ENCODE assay signal across 21 cellular contexts in the genomic region with DNA sequence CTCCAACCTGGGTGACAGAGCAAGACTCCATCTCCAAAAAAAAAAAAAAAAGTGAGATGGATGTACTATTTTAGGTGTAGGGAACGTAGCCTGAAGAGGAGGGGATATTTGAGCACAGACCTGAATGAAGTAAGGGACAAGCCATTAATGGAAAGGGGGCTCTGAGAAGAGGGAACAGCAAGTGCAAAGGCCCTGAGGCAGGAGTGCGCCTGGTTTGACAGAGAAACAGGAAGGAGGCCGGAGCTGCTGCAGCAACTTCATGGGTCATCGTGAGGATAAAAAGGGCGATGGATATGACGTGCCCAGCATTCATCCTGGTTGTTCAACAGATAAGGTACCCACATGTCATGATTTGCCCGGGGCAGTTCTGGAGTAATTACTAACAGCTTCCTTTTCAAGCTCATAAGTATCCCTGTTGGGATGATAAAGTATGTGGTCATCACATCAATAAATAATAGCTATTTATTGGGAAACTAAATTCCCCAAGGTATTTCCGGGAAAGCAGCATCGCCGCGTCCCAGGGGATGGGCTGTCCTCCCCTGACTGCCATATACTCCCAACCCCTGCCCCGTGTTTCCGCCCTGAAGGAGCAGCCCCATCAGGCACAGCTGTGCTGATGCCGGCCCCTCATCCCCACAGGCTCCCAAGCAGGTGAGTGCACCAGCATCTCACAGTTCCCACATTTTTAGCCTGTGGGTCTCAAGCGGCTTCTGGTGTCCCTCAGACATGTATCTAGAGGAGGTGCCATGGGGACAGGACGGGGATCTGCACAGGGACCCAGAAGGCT.
"Had no signal": no experiment of that assay in that cellular context is flagged by ENCODE, and none has a peak within 500 bp of the region (broad histone marks: within the 10 kb centered on the region; RNA-seq: fewer than 3 reads in every experiment).

No MANE protein-coding gene starts in this region.

- H3K4me3 ChIP-seq: breast epithelium, heart left ventricle, lung, sigmoid colon, spleen, stomach, testis had no signal

- H3K4me3 Mint-ChIP-seq: activated naive CD4-positive, alpha-beta T cell treated with anti-CD3 and anti-CD28 coated beads for 36 hours; activated naive CD8-positive, alpha-beta T cell treated with anti-CD3 and anti-CD28 coated beads, Interleukin-2, amount 50 U/mL, for 24 hours; activated T-helper 17 cell treated with anti-CD3 and anti-CD28 coated beads, Interleukin-2, amount 50 U/mL, for 72 hours; dendritic cell treated with granulocyte-macrophage colony-stimulating factor and Interleukin-4, amounts not matched to agents 40 ng/mL and 50 ng/mL, for 4 days; naive B cell had no signal

- H3K9me3 ChIP-seq: breast epithelium, heart left ventricle, neutrophil, sigmoid colon, spleen, stomach, testis had no signal

- DNase-seq: activated CD4-positive, alpha-beta T cell treated with anti-CD3 and anti-CD28 coated beads for 1 hour; activated CD4-positive, alpha-beta T cell treated with anti-CD3 and anti-CD28 coated beads, Interleukin-2, amount 50 U/mL, for 4 hours; activated naive CD4-positive, alpha-beta T cell treated with anti-CD3 and anti-CD28 coated beads for 36 hours; activated naive CD8-positive, alpha-beta T cell treated with anti-CD3 and anti-CD28 coated beads, Interleukin-2, amount 50 U/mL, for 24 hours; activated T-cell treated with anti-CD3 and anti-CD28 coated beads for 4 hours; aorta; effector memory CD4-positive, alpha-beta T cell; naive B cell; sigmoid colon; spleen; stomach; testis had no signal

- ATAC-seq: activated naive CD8-positive, alpha-beta T cell treated with anti-CD3 and anti-CD28 coated beads, Interleukin-2, amount 50 U/mL, for 24 hours; activated T-helper 17 cell treated with anti-CD3 and anti-CD28 coated beads, Interleukin-2, amount 50 U/mL, for 72 hours; heart left ventricle had no signal

- H3K36me3 ChIP-seq: breast epithelium, heart left ventricle, neutrophil, sigmoid colon, spleen, stomach had no signal

- H3K4me1 ChIP-seq: breast epithelium, heart left ventricle, sigmoid colon, spleen, stomach, testis had no signal

- FAIRE-seq: frontal cortex had no signal

- H3K27ac Mint-ChIP-seq: activated naive CD4-positive, alpha-beta T cell treated with anti-CD3 and anti-CD28 coated beads for 36 hours; activated naive CD8-positive, alpha-beta T cell treated with anti-CD3 and anti-CD28 coated beads, Interleukin-2, amount 50 U/mL, for 24 hours; activated T-helper 17 cell treated with anti-CD3 and anti-CD28 coated beads, Interleukin-2, amount 50 U/mL, for 72 hours; dendritic cell treated with granulocyte-macrophage colony-stimulating factor and Interleukin-4, amounts not matched to agents 40 ng/mL and 50 ng/mL, for 4 days; naive B cell had no signal

- H3K27ac ChIP-seq: breast epithelium, heart left ventricle, neutrophil, parathyroid adenoma, sigmoid colon, spleen, stomach, testis, VCaP had no signal

- H3K4me1 Mint-ChIP-seq: activated naive CD8-positive, alpha-beta T cell treated with anti-CD3 and anti-CD28 coated beads, Interleukin-2, amount 50 U/mL, for 24 hours; activated T-helper 17 cell treated with anti-CD3 and anti-CD28 coated beads, Interleukin-2, amount 50 U/mL, for 72 hours had no signal

- H2AFZ ChIP-seq: parathyroid adenoma had no signal

- H3K27me3 ChIP-seq: breast epithelium, testis had no signal

- H3K79me2 ChIP-seq: parathyroid adenoma had no signal

- H3K9ac ChIP-seq: parathyroid adenoma had no signal

- H3K36me3 Mint-ChIP-seq: naive B cell had no signal

- H3K9me3 Mint-ChIP-seq: activated naive CD4-positive, alpha-beta T cell treated with anti-CD3 and anti-CD28 coated beads for 36 hours; activated naive CD8-positive, alpha-beta T cell treated with anti-CD3 and anti-CD28 coated beads, Interleukin-2, amount 50 U/mL, for 24 hours; activated T-helper 17 cell treated with anti-CD3 and anti-CD28 coated beads, Interleukin-2, amount 50 U/mL, for 72 hours; dendritic cell treated with granulocyte-macrophage colony-stimulating factor and Interleukin-4, amounts not matched to agents 40 ng/mL and 50 ng/mL, for 4 days had no signal
